In genomic region chr16:89442990-89443726, GRCh38 we compare ENCODE assay signal across 8 cellular contexts. TPM values are rescaled to one million over a fixed set of nuclear protein-coding genes. Genes with fewer than 3 reads are reported as not detected.
DNase-seq lines count a peak whose midpoint lies in the region; ATAC-seq and TF ChIP-seq lines count a peak whose summit lies in the region.

No MANE protein-coding gene starts in this region.

- TF ChIP-seq RAD21 in Ishikawa (IDR thresholded peaks at IDR 0.05; ENCODE audit: low read depth) = peak; percentile 9; the same call in 1 of the 2 replicates

- H3K9me3 ChIP-seq in body of pancreas (no peaks in the 10 kb centered on the region), thymus (ENCODE audit: control insufficient read depth) (no peaks in the 10 kb centered on the region)

- H3K36me3 ChIP-seq in body of pancreas (replicated peaks in 1 of 2; ENCODE audit: insufficient read depth in 1 of 2, low read depth in 2 of 2) (no peaks in the 10 kb centered on the region), thymus (ENCODE audit: control insufficient read depth, insufficient read depth) (no peaks in the 10 kb centered on the region)

- no peak overlapping the region for H3K4me3 ChIP-seq in body of pancreas
- H3K4me3 ChIP-seq in thymus (ENCODE audit: low read length) = peak overlapping the region; percentile 14

- WGBS in body of pancreas, 2 donors = 23 to 31% methylated on average over 13 of the region's 13 CpGs
- WGBS in thymus = 75% methylated on average over 13 of the region's 13 CpGs

- H3K27me3 ChIP-seq in body of pancreas (no peaks in the 10 kb centered on the region), thymus (ENCODE audit: control insufficient read depth, insufficient read depth) (no peaks in the 10 kb centered on the region)

- peak overlapping the region; percentile 40 to 70 (median 53) for H3K27ac ChIP-seq in body of pancreas
- H3K27ac ChIP-seq in thymus (ENCODE audit: low read depth) = peak overlapping the region; percentile 82

- peak; percentile 52 for DNase-seq in COLO668 (lab: John Stamatoyannopoulos, UW; ENCODE audit: unreplicated experiment)
- DNase-seq in body of pancreas = peak; percentile 53 to 76 (median 64)
- DNase-seq in left kidney (ENCODE audit: low read depth, low spot score) = peak; percentile 82
- DNase-seq in SKM-1 treated with dmso at 0.1 percent for 144 hours (lab: John Stamatoyannopoulos, UW; ENCODE audit: unreplicated experiment) = no peak
- DNase-seq in NCI-H446 treated with DMSO at 0.1 percent for 48 hours (lab: John Stamatoyannopoulos, UW) = no peak

- TF ChIP-seq EP300 in Ishikawa (IDR thresholded peaks at IDR 0.05; ENCODE audit: borderline replicate concordance) = peak; percentile 79; the same call in 1 of the 2 replicates

- TF ChIP-seq CTCF in body of pancreas (IDR thresholded peaks at IDR 0.05) = peak in 2 of 7 experiments; percentile 7 to 10

- intact Hi-C loops in body of pancreas (cut with DNase I) = no loop called here

- H3K4me1 ChIP-seq in body of pancreas (peaks cover 83% of the 10 kb centered on the region), thymus (ENCODE audit: control insufficient read depth, insufficient read depth, low read length) (peaks cover 70% of the 10 kb centered on the region)

- no peak for TF ChIP-seq POLR2A in body of pancreas (IDR thresholded peaks at IDR 0.05)

- ATAC-seq in body of pancreas (peak; percentile 31), HG02981 (IDR thresholded peaks at IDR 0.05; ENCODE audit: unreplicated experiment) (no peak)

TF ChIP-seq in Ishikawa, 13 proteins besides CTCF, POLR2A, EP300 and RAD21:
- TF ChIP-seq MAX (IDR thresholded peaks at IDR 0.05) = peak; percentile 86
- TF ChIP-seq YY1 (IDR thresholded peaks at IDR 0.05; ENCODE audit: low read depth) = 0 out of 2 replicates have a peak, but pooled peaks have one; percentile 16
- no peak for TF ChIP-seq CREB1 (IDR thresholded peaks at IDR 0.05; ENCODE audit: low read depth)
- no peak for TF ChIP-seq EGR1 (IDR thresholded peaks at IDR 0.05)
- TF ChIP-seq CEBPB (IDR thresholded peaks at IDR 0.05) = peak; percentile 79
- peak; percentile 92 for TF ChIP-seq TEAD4 (IDR thresholded peaks at IDR 0.05)
- TF ChIP-seq USF1 (IDR thresholded peaks at IDR 0.05) = no peak
- TF ChIP-seq TCF12 (IDR thresholded peaks at IDR 0.05; ENCODE audit: low read depth) = peak; percentile 81
- TF ChIP-seq NFIC (IDR thresholded peaks at IDR 0.05) = peak; percentile 92
- TF ChIP-seq FOXM1 (IDR thresholded peaks at IDR 0.05; ENCODE audit: borderline replicate concordance, low read depth) = peak; percentile 37; the same call in 1 of the 2 replicates
- TF ChIP-seq TAF1 (IDR thresholded peaks at IDR 0.05; ENCODE audit: low read depth) = no peak

RNA-seq across cellular contexts. Expression of gene ANKRD11, which starts 47.2 kb away (rescaled TPM):
- 10 to 100 TPM; 52.1 to 97.9 TPM for total RNA-seq in body of pancreas
- polyA plus RNA-seq in thymus = 79.5 TPM

Comparison
In these comparisons a context has a peak if more than half of its experiments do, and no peak if none do; other contexts are left out.
1. DNase-seq: peak in COLO668 (single experiment), body of pancreas (4 of 4) and left kidney (single experiment); none in SKM-1 treated with dmso at 0.1 percent for 144 hours (single experiment) and NCI-H446 treated with DMSO at 0.1 percent for 48 hours (single experiment).